8 cellular contexts compared by ENCODE assay signal in genomic region chr3:16509721-16510619, GRCh38. TPM values are rescaled to one million over a fixed set of nuclear protein-coding genes. Genes with fewer than 3 reads are reported as not detected.
DNase-seq lines count a peak whose midpoint lies in the region; ATAC-seq and TF ChIP-seq lines count a peak whose summit lies in the region.

No MANE protein-coding gene starts in this region.

- no peaks in the 10 kb centered on the region for H3K9me3 Mint-ChIP-seq in CD4-positive, alpha-beta T cell

- H3K4me1 ChIP-seq in esophagus squamous epithelium (peaks cover 8 to 67% (median 42%) of the 10 kb centered on the region in 3 donors), breast epithelium (no peaks in the 10 kb centered on the region)

- 39 to 66% methylated on average over 4 to 9 of the region's 10 CpGs for WGBS in esophagus squamous epithelium, 2 donors

- POLR2A ChIA-PET in CD4-positive, alpha-beta T cell (lab: Charles Lee) = interaction anchor here (0.8 to 2.5 kb wide), 5 partner anchors 10 to 220 kb away, joined by 3 to 18 read pairs (median 3); no protein-coding TSS in a partner anchor

- peaks cover 32% of the 10 kb centered on the region for H3K36me3 Mint-ChIP-seq in CD4-positive, alpha-beta T cell (ENCODE audit: low read depth)

- intact Hi-C loops in CD4-positive, alpha-beta T cell (cut with DNase I, micrococcal nuclease) = loop anchor here in 1 of 2 experiments (2.0 kb wide), 1 partner anchor 23 kb away; no protein-coding TSS in a partner anchor
- intact Hi-C loops in esophagus squamous epithelium (cut with DNase I) = no loop called here
- intact Hi-C loops in breast epithelium (cut with DNase I; ENCODE audit: low total_unique reads) = no loop called here

- peaks cover 82% of the 10 kb centered on the region for H3K4me1 Mint-ChIP-seq in CD4-positive, alpha-beta T cell (ENCODE audit: low read depth)

- H3K27me3 ChIP-seq in CD4-positive, alpha-beta T cell (ENCODE audit: control insufficient read depth, insufficient read depth, low read length) = no peaks in the 10 kb centered on the region
- H3K27me3 ChIP-seq in esophagus squamous epithelium = peaks cover 0 to 25% (median 0%) of the 10 kb centered on the region in 4 donors
- H3K27me3 ChIP-seq in breast epithelium = no peaks in the 10 kb centered on the region

- no peaks in the 10 kb centered on the region for H3K36me3 ChIP-seq in esophagus squamous epithelium
- no peaks in the 10 kb centered on the region for H3K36me3 ChIP-seq in breast epithelium

- TF ChIP-seq POLR2A in esophagus squamous epithelium (IDR thresholded peaks at IDR 0.05) (no peak), breast epithelium (IDR thresholded peaks at IDR 0.05) (no peak)

- no peak for TF ChIP-seq CTCF in CD4-positive, alpha-beta T cell (IDR thresholded peaks at IDR 0.05)
- TF ChIP-seq CTCF in esophagus squamous epithelium (IDR thresholded peaks at IDR 0.05) (no peak), breast epithelium (IDR thresholded peaks at IDR 0.05) (no peak)

- H3K27ac Mint-ChIP-seq in CD4-positive, alpha-beta T cell = peak overlapping the region; percentile 89

- DNase-seq in CD4-positive, alpha-beta T cell = no peak
- DNase-seq in esophagus squamous epithelium (lab: John Stamatoyannopoulos, UW) (no peak), A172 (ENCODE audit: low spot score) (no peak), breast epithelium (ENCODE audit: low spot score in 2 of 2) (no peak), GDM1 (lab: John Stamatoyannopoulos, UW) (no peak), NOMO-1 (lab: John Stamatoyannopoulos, UW; ENCODE audit: unreplicated experiment in 2 of 2) (no peak)

- ATAC-seq in CD4-positive, alpha-beta T cell (ENCODE audit: poor library complexity) = no peak
- ATAC-seq in GM19035 (IDR thresholded peaks at IDR 0.05; ENCODE audit: unreplicated experiment) (peak; percentile 25), HG03442 (IDR thresholded peaks at IDR 0.05; ENCODE audit: unreplicated experiment) (peak; percentile 29)

- H3K4me3 Mint-ChIP-seq in CD4-positive, alpha-beta T cell = peak overlapping the region; percentile 91

- H3K27me3 Mint-ChIP-seq in CD4-positive, alpha-beta T cell = no peaks in the 10 kb centered on the region

- H3K4me3 ChIP-seq in esophagus squamous epithelium (peak overlapping the region in 1 of 4 donors; percentile 8), breast epithelium (no peak overlapping the region)

- CTCF ChIA-PET in CD4-positive, alpha-beta T cell (lab: Charles Lee) = interaction anchor here (1.0 kb wide), 1 partner anchor 18 kb away, joined by 3 read pairs; no protein-coding TSS in a partner anchor

- H3K9me3 ChIP-seq in CD4-positive, alpha-beta T cell (ENCODE audit: control insufficient read depth, low read length) = no peaks in the 10 kb centered on the region
- no peaks in the 10 kb centered on the region for H3K9me3 ChIP-seq in esophagus squamous epithelium
- H3K9me3 ChIP-seq in breast epithelium = no peaks in the 10 kb centered on the region

- H3K27ac ChIP-seq in CD4-positive, alpha-beta T cell (ENCODE audit: low read depth, low read length) = no peak overlapping the region
- H3K27ac ChIP-seq in esophagus squamous epithelium = peak overlapping the region in 3 of 4 donors; percentile 63 to 87 (median 82)
- peak overlapping the region in 1 of 2 donors; percentile 43 for H3K27ac ChIP-seq in breast epithelium

RNA-seq across cellular contexts. Expression of gene RFTN1, which starts 3.5 kb away (rescaled TPM):
- 10 to 100 TPM; 55.7 to 56.4 TPM for total RNA-seq in CD4-positive, alpha-beta T cell
- total RNA-seq in esophagus squamous epithelium (10 to 100 TPM in 2 of 4 donors, 1 to 10 TPM in 2; 5.0 to 22.7 (median 12.4) TPM), breast epithelium (100 to 1,000 TPM in 1 of 3 donors, 10 to 100 TPM in 2; 13.9 to 108 (median 29.5) TPM)
- 46.1 and 52.1 TPM in 2 replicates for total RNA-seq in A172 (2014; rRNA removed; shearing (Covaris generic))
